ENCODE assay signal across 8 cellular contexts in the genomic region with DNA sequence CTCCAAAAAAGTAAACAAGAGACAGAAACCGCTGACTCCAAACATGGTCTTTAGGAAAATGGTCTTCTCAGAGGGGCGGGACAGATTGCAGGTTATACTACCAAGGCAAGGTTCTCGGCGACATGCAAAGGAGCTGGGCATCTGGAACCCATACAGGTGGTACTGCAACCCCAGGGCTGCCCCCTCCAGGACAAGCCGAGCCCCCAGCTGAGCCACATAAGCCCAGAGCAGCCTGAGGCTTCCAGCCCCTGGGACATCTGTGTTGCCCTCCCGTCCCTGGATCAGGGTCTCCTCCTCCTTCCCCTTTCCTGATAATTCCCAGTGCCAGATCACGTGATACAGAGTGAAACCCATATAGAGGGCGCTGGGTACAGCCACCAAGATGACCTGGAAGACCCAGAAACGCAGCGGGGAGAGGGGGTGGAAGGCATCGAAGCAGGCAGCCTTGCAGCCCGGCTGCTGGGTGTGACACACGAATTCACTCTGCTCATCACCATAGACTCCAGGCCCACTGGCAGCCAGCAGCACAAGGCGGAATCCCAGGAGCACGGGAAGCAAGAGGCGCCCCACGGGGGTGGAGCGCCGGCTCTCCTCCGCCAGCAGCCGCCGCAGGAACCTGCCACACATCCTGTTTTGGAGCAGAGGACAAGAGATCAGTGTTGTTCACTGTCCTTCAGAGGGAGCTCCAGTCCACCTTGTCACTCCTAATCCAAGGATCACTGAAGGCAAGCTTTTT. TPM values are rescaled to one million over a fixed set of nuclear protein-coding genes. Genes with fewer than 3 reads are reported as not detected.
DNase-seq lines count a peak whose midpoint lies in the region; ATAC-seq and TF ChIP-seq lines count a peak whose summit lies in the region.

GJC3 (minus strand) TSS at position 627 of the 736 bp plus-strand sequence; CDS start at position 627, 0 bp downstream.

- H4K20me1 ChIP-seq in BLaER1: no peaks in the 10 kb centered on the region

- TF ChIP-seq EP300 in esophagus muscularis mucosa (IDR thresholded peaks at IDR 0.05) (no peak), tibial nerve (IDR thresholded peaks at IDR 0.05) (no peak)

- no peak for ATAC-seq in GM18520 (IDR thresholded peaks at IDR 0.05; ENCODE audit: unreplicated experiment)

- H3K36me3 ChIP-seq in BLaER1: no peaks in the 10 kb centered on the region
- H3K36me3 ChIP-seq in esophagus muscularis mucosa: no peaks in the 10 kb centered on the region
- H3K36me3 ChIP-seq in muscle layer of duodenum (ENCODE audit: control insufficient read depth in 1 of 2, insufficient read depth in 2 of 2, low read length in 2 of 2): no peaks in the 10 kb centered on the region
- H3K36me3 ChIP-seq in tibial nerve: no peaks in the 10 kb centered on the region

- H3K27me3 ChIP-seq in BLaER1 (peaks cover 16% of the 10 kb centered on the region; the same call in 1 of the 2 replicates), esophagus muscularis mucosa (no peaks in the 10 kb centered on the region), muscle layer of duodenum (ENCODE audit: low read depth, low read length) (no peaks in the 10 kb centered on the region), tibial nerve (peaks cover 0 to 6% of the 10 kb centered on the region in 2 donors)

- WGBS in esophagus muscularis mucosa: 21% methylated on average over 12 of the region's 22 CpGs
- WGBS in tibial nerve, 2 donors: 25 to 28% methylated on average over 14 to 20 of the region's 22 CpGs

- intact Hi-C loops in esophagus muscularis mucosa (cut with DNase I): no loop called here

- no peak for TF ChIP-seq POLR2A in esophagus muscularis mucosa (IDR thresholded peaks at IDR 0.05; ENCODE audit: low read depth)
- TF ChIP-seq POLR2A in tibial nerve (IDR thresholded peaks at IDR 0.05): no peak

- peaks cover 14% of the 10 kb centered on the region for H3K4me1 ChIP-seq in BLaER1
- peaks cover 9 to 16% (median 13%) of the 10 kb centered on the region in 4 donors for H3K4me1 ChIP-seq in esophagus muscularis mucosa
- peaks cover 0 to 14% of the 10 kb centered on the region in 2 donors for H3K4me1 ChIP-seq in muscle layer of duodenum (ENCODE audit: control insufficient read depth in 1 of 2, insufficient read depth in 2 of 2, low read length in 2 of 2)
- peaks cover 0 to 13% (median 5%) of the 10 kb centered on the region in 4 donors for H3K4me1 ChIP-seq in tibial nerve

- peak within 1 kb of the TSS; percentile 70 for H3K4me2 ChIP-seq in BLaER1

- H3K9ac ChIP-seq in BLaER1: peak within 1 kb of the TSS; percentile 23; the same call in 1 of the 2 replicates

- H3K27ac ChIP-seq in BLaER1 (no peak within 1 kb of the TSS), esophagus muscularis mucosa (replicated peaks in 1 of 4) (peak within 1 kb of the TSS in 1 of 4 donors; percentile 22), muscle layer of duodenum (ENCODE audit: low read length) (no peak within 1 kb of the TSS), tibial nerve (peak within 1 kb of the TSS in 1 of 4 donors; percentile 54)

- TF ChIP-seq CTCF in esophagus muscularis mucosa (IDR thresholded peaks at IDR 0.05) (peak; percentile 27 to 37 (median 36)), tibial nerve (IDR thresholded peaks at IDR 0.05) (peak in 3 of 5 experiments; percentile 23 to 48 (median 25))

- H3K9me3 ChIP-seq in BLaER1 (no peaks in the 10 kb centered on the region), esophagus muscularis mucosa (no peaks in the 10 kb centered on the region), muscle layer of duodenum (ENCODE audit: control insufficient read depth in 1 of 2, low read length in 2 of 2) (no peaks in the 10 kb centered on the region), tibial nerve (no peaks in the 10 kb centered on the region)

- H3K4me3 ChIP-seq in BLaER1 (peak within 1 kb of the TSS; percentile 52), esophagus muscularis mucosa (peak within 1 kb of the TSS; percentile 29 to 48 (median 39)), muscle layer of duodenum (ENCODE audit: low read depth in 1 of 2, low read length in 2 of 2) (peak within 1 kb of the TSS; percentile 5 to 43), tibial nerve (peak within 1 kb of the TSS in 2 of 4 donors; percentile 25 to 35)

- DNase-seq in HCEC 1CT: peak; percentile 61
- DNase-seq in NCI-H69 (lab: John Stamatoyannopoulos, UW): peak; percentile 82
- DNase-seq in activated CD8-positive, alpha-beta memory T cell treated with anti-CD3 and anti-CD28 coated beads, Interleukin-2, amount 50 U/mL, for 48 hours: peak; percentile 70
- DNase-seq in esophagus muscularis mucosa (ENCODE audit: extremely low spot score): no peak
- DNase-seq in tibial nerve (ENCODE audit: low spot score in 2 of 2): peak in 1 of 2 donors; percentile 23

RNA-seq across cellular contexts. Expression of gene GJC3, which starts in this region (rescaled TPM):
- not detected for total RNA-seq in esophagus muscularis mucosa
- total RNA-seq in tibial nerve: 10 to 100 TPM in 1 of 4 donors, 1 to 10 TPM in 3; 3.3 to 11.7 (median 8.9) TPM
